In the genomic region with DNA sequence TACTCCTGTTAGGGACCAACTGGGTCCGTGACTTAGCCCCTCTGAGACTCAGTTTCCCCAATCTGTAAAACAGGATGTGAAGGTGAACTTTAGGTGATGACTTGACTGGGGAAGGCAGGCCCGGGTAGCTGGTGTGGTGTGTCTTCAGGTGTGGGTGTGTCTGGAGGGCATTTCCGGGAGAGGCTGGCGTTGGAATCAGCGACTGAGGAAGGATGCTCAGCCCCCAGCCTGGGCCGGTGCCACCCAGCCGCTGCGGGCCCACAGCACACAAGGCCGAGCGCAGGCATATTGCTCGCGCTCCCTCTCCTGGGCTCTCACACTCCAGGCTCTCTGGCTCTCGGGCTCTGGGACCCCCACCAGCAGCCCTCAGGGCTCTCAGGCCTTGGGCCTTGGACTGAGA, we compare ENCODE assay signal across 34 cellular contexts. TPM values are rescaled to one million over a fixed set of nuclear protein-coding genes. Genes with fewer than 3 reads are reported as not detected.
"Had no signal": no experiment of that assay in that cellular context is flagged by ENCODE, and none has a peak within 500 bp of the region (broad histone marks: within the 10 kb centered on the region; RNA-seq: fewer than 3 reads in every experiment).

No MANE protein-coding gene starts in this region.

- H3K4me3 ChIP-seq: coronary artery, esophagus muscularis mucosa, gastroesophageal sphincter, heart right ventricle, neural progenitor cell, psoas muscle, smooth muscle cell, stomach, thyroid gland had no signal

- H3K27ac ChIP-seq: coronary artery, esophagus muscularis mucosa, foreskin keratinocyte, gastroesophageal sphincter, heart right ventricle, neural progenitor cell, psoas muscle, stomach, thyroid gland had no signal

- H3K4me2 ChIP-seq: neural progenitor cell, smooth muscle cell had no signal

- H3K36me3 ChIP-seq: esophagus muscularis mucosa, gastroesophageal sphincter, heart right ventricle, neural progenitor cell, stomach, thyroid gland had no signal

- ATAC-seq: foreskin keratinocyte; gastroesophageal sphincter; heart right ventricle; left colon; naive thymus-derived CD4-positive, alpha-beta T cell; psoas muscle; stimulated activated effector memory CD8-positive, alpha-beta T cell treated with anti-CD3 and anti-CD28 coated beads, Interleukin-12 subunit alpha, Interleukin-12 subunit beta, amount 100 ng/mL, for 72 hours had no signal

- DNase-seq: dermis blood vessel endothelial cell; effector memory CD4-positive, alpha-beta T cell; foreskin keratinocyte; heart right ventricle; hippocampal formation; kidney glomerular epithelial cell; left colon; mesenchymal stem cell; midbrain; naive thymus-derived CD4-positive, alpha-beta T cell; psoas muscle; stimulated activated CD4-positive, alpha-beta T cell treated with anti-CD3 and anti-CD28 coated beads, Interleukin-2, amount 100 ng/mL, for 24 hours; stimulated activated CD4-positive, alpha-beta T cell treated with anti-CD3 and anti-CD28 coated beads, Interleukin-4, amount 100 ng/mL, for 24 hours; stimulated activated naive CD4-positive, alpha-beta T cell treated with Interleukin-2 at 50 U/mL for 16 hours; stomach; thyroid gland had no signal

- FAIRE-seq: endothelial cell of umbilical vein, islet of Langerhans had no signal

- H3K4me1 ChIP-seq: esophagus muscularis mucosa, foreskin keratinocyte, gastroesophageal sphincter, heart right ventricle, neural progenitor cell, psoas muscle, thyroid gland had no signal

- H3K9me3 ChIP-seq: esophagus muscularis mucosa, gastroesophageal sphincter, heart right ventricle, psoas muscle, stomach, thyroid gland had no signal

- H2AFZ ChIP-seq: neural progenitor cell had no signal

- H3K27me3 ChIP-seq: neural progenitor cell, thyroid gland had no signal

- H3K9ac ChIP-seq: neural progenitor cell had no signal

RNA-seq across cellular contexts. Expression of gene CNPY1, which starts 31.7 kb away (rescaled TPM):
- total RNA-seq: dermis blood vessel endothelial cell; endothelial cell of umbilical vein; epithelial cell of proximal tubule; esophagus muscularis mucosa; fibroblast of lung; foreskin keratinocyte; gastroesophageal sphincter; heart right ventricle; left colon; liver; lung microvascular endothelial cell; mucosa of gallbladder; naive thymus-derived CD4-positive, alpha-beta T cell; osteocyte; psoas muscle; renal cortical epithelial cell; sciatic nerve; subcutaneous adipose tissue; thyroid gland had no signal
- polyA plus RNA-seq: endothelial cell of umbilical vein; fibroblast of lung; foreskin keratinocyte; heart right ventricle; liver; naive thymus-derived CD4-positive, alpha-beta T cell; psoas muscle; smooth muscle cell; stomach; urinary bladder had no signal
